In genomic region chr1:87334351-87335174, GRCh38 we compare ENCODE assay signal across 8 cellular contexts. TPM values are rescaled to one million over a fixed set of nuclear protein-coding genes. Genes with fewer than 3 reads are reported as not detected.
DNase-seq lines count a peak whose midpoint lies in the region; ATAC-seq lines count a peak whose summit lies in the region.

No MANE protein-coding gene starts in this region.

- no peaks in the 10 kb centered on the region for H3K9me3 ChIP-seq in BLaER1 treated with 17β-estradiol and CSF1 and Interleukin-3, amounts not matched to agents 10 nM and 100 nM (replicated peaks in 1 of 11)
- H3K9me3 ChIP-seq in iPS-20b (ENCODE audit: insufficient read depth, low read depth, low read length) (no peaks in the 10 kb centered on the region), skeletal muscle tissue (ENCODE audit: control insufficient read depth in 3 of 3, low read length in 3 of 3) (no peaks in the 10 kb centered on the region)

- peak; percentile 0 for ATAC-seq in GM19452 (IDR thresholded peaks at IDR 0.05; ENCODE audit: unreplicated experiment)
- no peak for ATAC-seq in HG03565 (IDR thresholded peaks at IDR 0.05; ENCODE audit: unreplicated experiment)

- H3K36me3 ChIP-seq in BLaER1 treated with 17β-estradiol and CSF1 and Interleukin-3, amounts not matched to agents 10 nM and 100 nM: peaks cover 28 to 58% (median 50%) of the 10 kb centered on the region in 11 experiments
- H3K36me3 ChIP-seq in iPS-20b (ENCODE audit: insufficient read depth, low read depth, low read length): peaks cover 45% of the 10 kb centered on the region
- peaks cover under 1 to 4% (median 2%) of the 10 kb centered on the region in 3 donors for H3K36me3 ChIP-seq in skeletal muscle tissue (ENCODE audit: control insufficient read depth in 3 of 3, insufficient read depth in 3 of 3, low read length in 3 of 3)

- H4K20me1 ChIP-seq in BLaER1 treated with 17β-estradiol and CSF1 and Interleukin-3, amounts not matched to agents 10 nM and 100 nM: peaks cover 23 to 79% (median 57%) of the 10 kb centered on the region in 11 experiments

- peak overlapping the region; percentile 90 to 99 (median 96) for H3K4me2 ChIP-seq in BLaER1 treated with 17β-estradiol and CSF1 and Interleukin-3, amounts not matched to agents 10 nM and 100 nM

- DNase-seq in NCI-H748 (lab: John Stamatoyannopoulos, UW; ENCODE audit: unreplicated experiment) (peak; percentile 70), astrocyte of the hippocampus (ENCODE audit: low read depth, low spot score) (peak; percentile 65), SKM-1 (lab: John Stamatoyannopoulos, UW; ENCODE audit: unreplicated experiment) (no peak)

- H3K27me3 ChIP-seq in BLaER1 treated with 17β-estradiol and CSF1 and Interleukin-3, amounts not matched to agents 10 nM and 100 nM: no peaks in the 10 kb centered on the region
- H3K27me3 ChIP-seq in iPS-20b (ENCODE audit: insufficient read depth, low read length) (no peaks in the 10 kb centered on the region), skeletal muscle tissue (ENCODE audit: control insufficient read depth in 3 of 3, insufficient read depth in 3 of 3, low read length in 3 of 3) (no peaks in the 10 kb centered on the region)

- peak overlapping the region; percentile 80 to 95 (median 87) for H3K9ac ChIP-seq in BLaER1 treated with 17β-estradiol and CSF1 and Interleukin-3, amounts not matched to agents 10 nM and 100 nM
- H3K9ac ChIP-seq in iPS-20b (ENCODE audit: low read depth, low read length): peak overlapping the region; percentile 84; the same call in 1 of the 2 replicates
- H3K9ac ChIP-seq in skeletal muscle tissue (ENCODE audit: low read depth in 1 of 3, low read length in 3 of 3): peak overlapping the region; percentile 44 to 74 (median 62)

- peaks cover 43 to 47% (median 44%) of the 10 kb centered on the region in 10 experiments for H3K4me1 ChIP-seq in BLaER1 treated with 17β-estradiol and CSF1 and Interleukin-3, amounts not matched to agents 10 nM and 100 nM
- H3K4me1 ChIP-seq in iPS-20b (ENCODE audit: insufficient read depth, low read length): peaks cover 35% of the 10 kb centered on the region
- peaks cover 20 to 41% (median 40%) of the 10 kb centered on the region in 3 donors for H3K4me1 ChIP-seq in skeletal muscle tissue (ENCODE audit: control insufficient read depth in 3 of 3, insufficient read depth in 3 of 3, low read length in 3 of 3)

- peak overlapping the region; percentile 50 to 87 (median 74) for H3K4me3 ChIP-seq in BLaER1 treated with 17β-estradiol and CSF1 and Interleukin-3, amounts not matched to agents 10 nM and 100 nM
- H3K4me3 ChIP-seq in iPS-20b (ENCODE audit: low read length) (peak overlapping the region; percentile 82), skeletal muscle tissue (ENCODE audit: low read length in 3 of 3) (peak overlapping the region; percentile 63 to 67 (median 64))

- H3K27ac ChIP-seq in BLaER1 treated with 17β-estradiol and CSF1 and Interleukin-3, amounts not matched to agents 10 nM and 100 nM: peak overlapping the region; percentile 75 to 94 (median 90)
- H3K27ac ChIP-seq in iPS-20b (ENCODE audit: low read length) (peak overlapping the region; percentile 49), skeletal muscle tissue (ENCODE audit: low read depth, low read length) (peak overlapping the region; percentile 45)

RNA-seq across cellular contexts. Expression of gene LMO4, which starts 5.9 kb away (rescaled TPM):
- 33.9 TPM for total RNA-seq in skeletal muscle tissue
